Comparison of ENCODE assay signal across 1 cellular context in genomic region chr2:65370387-65371093, GRCh38.
TF ChIP-seq lines count a peak whose summit lies in the region.

No MANE protein-coding gene starts in this region.

TF ChIP-seq in HepG2, 621 proteins besides CTCF, POLR2A, EP300 and RAD21 (continued from another document and continues in another):
- TF ChIP-seq ZNF318 (CRISPR knock-in tag; IDR thresholded peaks at IDR 0.05) (no peak), HNRNPUL1 (IDR thresholded peaks at IDR 0.05; ENCODE audit: low read depth, low read length) (no peak), ZBTB25 (CRISPR knock-in tag; IDR thresholded peaks at IDR 0.05) (no peak), HNF4A (CRISPR knock-in tag; IDR thresholded peaks at IDR 0.05) (peak; percentile 90), ZNF740 (CRISPR knock-in tag; IDR thresholded peaks at IDR 0.05) (no peak), FOXK1 (CRISPR knock-in tag; IDR thresholded peaks at IDR 0.05; ENCODE audit: borderline replicate concordance, low read depth) (no peak; the same call in 1 of the 2 replicates), ZNF747 (CRISPR knock-in tag; IDR thresholded peaks at IDR 0.05; ENCODE audit: borderline replicate concordance) (no peak), THAP8 (CRISPR knock-in tag; IDR thresholded peaks at IDR 0.05; ENCODE audit: borderline replicate concordance) (no peak), DNMT1 (CRISPR knock-in tag; IDR thresholded peaks at IDR 0.05) (no peak), SALL1 (CRISPR knock-in tag; IDR thresholded peaks at IDR 0.05) (peak; percentile 91), ETV5 (CRISPR knock-in tag; IDR thresholded peaks at IDR 0.05; ENCODE audit: borderline replicate concordance) (peak; percentile 38; the same call in 1 of the 2 replicates), MZF1 (CRISPR knock-in tag; IDR thresholded peaks at IDR 0.05; ENCODE audit: borderline replicate concordance) (no peak), ZNF484 (CRISPR knock-in tag; IDR thresholded peaks at IDR 0.05; ENCODE audit: borderline replicate concordance, low read depth) (no peak), PAXIP1 (CRISPR knock-in tag; conservative IDR thresholded peaks at IDR 0.05) (peak; percentile 83), ZNF713 (CRISPR knock-in tag; IDR thresholded peaks at IDR 0.05) (no peak), MIXL1 (CRISPR knock-in tag; IDR thresholded peaks at IDR 0.05) (peak; percentile 43; the same call in 1 of the 2 replicates), KMT2B (CRISPR knock-in tag; IDR thresholded peaks at IDR 0.05) (no peak), PITX1 (CRISPR knock-in tag; IDR thresholded peaks at IDR 0.05) (peak; percentile 78), STAT5B (CRISPR knock-in tag; IDR thresholded peaks at IDR 0.05) (no peak), SMYD3 (CRISPR knock-in tag; IDR thresholded peaks at IDR 0.05) (0 out of 2 replicates have a peak, but pooled peaks have one; percentile 64), TMF1 (CRISPR knock-in tag; IDR thresholded peaks at IDR 0.05; ENCODE audit: low read depth) (no peak), SCMH1 (CRISPR knock-in tag; IDR thresholded peaks at IDR 0.05; ENCODE audit: borderline replicate concordance) (no peak), ZNF609 (CRISPR knock-in tag; IDR thresholded peaks at IDR 0.05; ENCODE audit: borderline replicate concordance) (no peak), RFX5 (IDR thresholded peaks at IDR 0.05; ENCODE audit: low read depth, low read length) (no peak), IKZF5 (CRISPR knock-in tag; IDR thresholded peaks at IDR 0.05) (0 out of 2 replicates have a peak, but pooled peaks have one; percentile 31), ATM (IDR thresholded peaks at IDR 0.05; ENCODE audit: borderline replicate concordance) (no peak), HDAC6 (IDR thresholded peaks at IDR 0.05; ENCODE audit: low read depth, low read length) (no peak), KLF16 (CRISPR knock-in tag; IDR thresholded peaks at IDR 0.05) (peak in 1 of 2 experiments; percentile 73; a peak in 2 of 4 replicates), ZNF800 (CRISPR knock-in tag; IDR thresholded peaks at IDR 0.05) (no peak), RBFOX2 (IDR thresholded peaks at IDR 0.05; ENCODE audit: low read depth, low read length) (no peak)
